Comparison of ENCODE assay signal across 14 cellular contexts in the genomic region with DNA sequence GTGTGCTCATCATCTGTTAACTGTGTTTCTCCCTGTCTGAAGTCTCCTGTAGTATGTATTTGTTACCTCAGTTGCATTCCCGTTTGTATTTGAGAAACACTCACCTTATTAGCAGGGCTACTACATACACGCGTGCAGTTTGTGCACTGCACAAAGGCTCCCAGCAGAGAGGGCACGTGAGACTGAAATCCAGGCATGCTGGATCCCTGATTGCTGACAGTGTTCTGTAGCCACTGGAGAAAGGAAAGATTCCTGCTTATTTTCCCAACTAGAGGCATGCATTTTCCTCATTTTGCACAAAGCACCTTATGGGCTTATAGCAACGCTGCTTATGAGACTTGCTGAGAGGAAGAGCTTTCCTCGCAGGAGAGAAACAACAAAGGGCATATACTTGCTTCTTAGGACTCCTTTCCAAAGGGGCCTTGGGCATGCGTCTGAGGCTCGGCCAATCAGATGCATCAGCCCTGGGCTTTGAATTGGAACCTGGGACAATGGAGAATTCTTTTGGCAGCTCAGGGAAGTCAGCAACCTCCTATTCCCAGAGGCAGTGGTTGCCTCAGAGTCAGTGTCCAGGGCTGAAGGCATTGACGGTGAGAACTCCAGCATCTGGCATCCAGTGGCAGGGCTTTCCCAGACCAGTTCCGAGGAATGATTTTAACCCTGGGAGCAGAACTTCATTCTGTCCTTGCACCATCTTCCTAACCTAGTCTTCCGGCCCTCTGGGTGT. TPM values are rescaled to one million over a fixed set of nuclear protein-coding genes. Genes with fewer than 3 reads are reported as not detected.
DNase-seq lines count a peak whose midpoint lies in the region; ATAC-seq and TF ChIP-seq lines count a peak whose summit lies in the region.
"Had no signal": no experiment of that assay in that cellular context is flagged by ENCODE, and none has a peak within 500 bp of the region (broad histone marks: within the 10 kb centered on the region; RNA-seq: fewer than 3 reads in every experiment).

No MANE protein-coding gene starts in this region.

- H3K9me3 Mint-ChIP-seq in progenitor cell of endocrine pancreas (ENCODE audit: low read depth): no peaks in the 10 kb centered on the region
- H3K9me3 Mint-ChIP-seq: activated B cell treated with CpG ODN at 0.5 μM for 24 hours; effector memory CD8-positive, alpha-beta T cell; stimulated activated naive CD8-positive, alpha-beta T cell treated with anti-CD3 and anti-CD28 coated beads, Interleukin-15, Interleukin-2, amounts not matched to agents 100 ng/mL and 50 ng/mL, for 24 hours had no signal

- peaks cover 11% of the 10 kb centered on the region for H3K4me1 Mint-ChIP-seq in progenitor cell of endocrine pancreas (ENCODE audit: low read depth)
- H3K4me1 Mint-ChIP-seq: activated B cell treated with CpG ODN at 0.5 μM for 24 hours had no signal

- TF ChIP-seq CTCF in choroid plexus epithelial cell (conservative IDR thresholded peaks at IDR 0.05; ENCODE audit: low read depth, low read length) (peak; percentile 39), progenitor cell of endocrine pancreas (IDR thresholded peaks at IDR 0.05; ENCODE audit: unreplicated experiment) (peak; percentile 32)

- DNase-seq in NCI-H510A treated with DMSO at 0.1 percent for 48 hours (lab: John Stamatoyannopoulos, UW): peak; percentile 54
- DNase-seq in NCI-H510A (lab: John Stamatoyannopoulos, UW): no peak
- DNase-seq in NCI-H774 (lab: John Stamatoyannopoulos, UW): peak; percentile 46
- DNase-seq in choroid plexus epithelial cell (ENCODE audit: low read depth): peak; percentile 28
- DNase-seq in progenitor cell of endocrine pancreas (ENCODE audit: low spot score, unreplicated experiment): no peak
- DNase-seq in CD1c-positive myeloid dendritic cell (ENCODE audit: extremely low spot score): no peak
- no peak for DNase-seq in NCI-H187 treated with DMSO at 0.1 percent for 48 hours (lab: John Stamatoyannopoulos, UW)
- DNase-seq: activated B cell treated with CpG ODN at 0.5 μM for 24 hours; activated gamma-delta T cell treated with Interleukin-2 at 50 U/mL for 16 hours; effector memory CD8-positive, alpha-beta T cell; Karpas-422; mesenchymal stem cell had no signal

- no peak overlapping the region for H3K27ac Mint-ChIP-seq in progenitor cell of endocrine pancreas
- H3K27ac Mint-ChIP-seq: activated B cell treated with CpG ODN at 0.5 μM for 24 hours; effector memory CD8-positive, alpha-beta T cell; stimulated activated naive CD8-positive, alpha-beta T cell treated with anti-CD3 and anti-CD28 coated beads, Interleukin-15, Interleukin-2, amounts not matched to agents 100 ng/mL and 50 ng/mL, for 24 hours had no signal

- no peak overlapping the region for H3K4me3 Mint-ChIP-seq in progenitor cell of endocrine pancreas (ENCODE audit: low read depth)
- H3K4me3 Mint-ChIP-seq: activated B cell treated with CpG ODN at 0.5 μM for 24 hours; effector memory CD8-positive, alpha-beta T cell; stimulated activated naive CD8-positive, alpha-beta T cell treated with anti-CD3 and anti-CD28 coated beads, Interleukin-15, Interleukin-2, amounts not matched to agents 100 ng/mL and 50 ng/mL, for 24 hours had no signal

- H3K4me3 ChIP-seq in choroid plexus epithelial cell (ENCODE audit: low read depth, low read length): no peak overlapping the region

- H3K27me3 Mint-ChIP-seq in progenitor cell of endocrine pancreas: peaks cover 6% of the 10 kb centered on the region
- H3K27me3 Mint-ChIP-seq: stimulated activated naive CD8-positive, alpha-beta T cell treated with anti-CD3 and anti-CD28 coated beads, Interleukin-15, Interleukin-2, amounts not matched to agents 100 ng/mL and 50 ng/mL, for 24 hours had no signal

- no peaks in the 10 kb centered on the region for H3K36me3 Mint-ChIP-seq in progenitor cell of endocrine pancreas (ENCODE audit: insufficient read depth)

- no peak for ATAC-seq in HG02981 (IDR thresholded peaks at IDR 0.05; ENCODE audit: unreplicated experiment)
- ATAC-seq: effector memory CD8-positive, alpha-beta T cell had no signal

RNA-seq across cellular contexts. Expression of a gene that starts 9.9 kb away (rescaled TPM):
- 8.2 and 12.5 TPM in 2 replicates for total RNA-seq in progenitor cell of endocrine pancreas
- total RNA-seq: activated B cell treated with CpG ODN at 0.5 μM for 24 hours had no signal

Comparison
In these comparisons a context has a peak if more than half of its experiments do, and no peak if none do; other contexts are left out.
1. DNase-seq: peak in NCI-H510A treated with DMSO at 0.1 percent for 48 hours (single experiment), NCI-H774 (single experiment) and choroid plexus epithelial cell (single experiment); none in NCI-H510A (single experiment), progenitor cell of endocrine pancreas (single experiment), CD1c-positive myeloid dendritic cell (single experiment) and NCI-H187 treated with DMSO at 0.1 percent for 48 hours (single experiment).